ENCODE assay signal across 1 cellular context in genomic region chr12:66169221-66170170, GRCh38.
A peak's percentile ranks its signal among the peaks of the same experiment; 100 is the strongest.
TF ChIP-seq lines count a peak whose summit lies in the region.

TMBIM4 (minus strand) TSS chr12:66169996; CDS start chr12:66169951, 45 bp downstream.

TF ChIP-seq in GM23338, 12 proteins besides CTCF, POLR2A, EP300 and RAD21 (continued from another document):
- TF ChIP-seq, protein P1, sequence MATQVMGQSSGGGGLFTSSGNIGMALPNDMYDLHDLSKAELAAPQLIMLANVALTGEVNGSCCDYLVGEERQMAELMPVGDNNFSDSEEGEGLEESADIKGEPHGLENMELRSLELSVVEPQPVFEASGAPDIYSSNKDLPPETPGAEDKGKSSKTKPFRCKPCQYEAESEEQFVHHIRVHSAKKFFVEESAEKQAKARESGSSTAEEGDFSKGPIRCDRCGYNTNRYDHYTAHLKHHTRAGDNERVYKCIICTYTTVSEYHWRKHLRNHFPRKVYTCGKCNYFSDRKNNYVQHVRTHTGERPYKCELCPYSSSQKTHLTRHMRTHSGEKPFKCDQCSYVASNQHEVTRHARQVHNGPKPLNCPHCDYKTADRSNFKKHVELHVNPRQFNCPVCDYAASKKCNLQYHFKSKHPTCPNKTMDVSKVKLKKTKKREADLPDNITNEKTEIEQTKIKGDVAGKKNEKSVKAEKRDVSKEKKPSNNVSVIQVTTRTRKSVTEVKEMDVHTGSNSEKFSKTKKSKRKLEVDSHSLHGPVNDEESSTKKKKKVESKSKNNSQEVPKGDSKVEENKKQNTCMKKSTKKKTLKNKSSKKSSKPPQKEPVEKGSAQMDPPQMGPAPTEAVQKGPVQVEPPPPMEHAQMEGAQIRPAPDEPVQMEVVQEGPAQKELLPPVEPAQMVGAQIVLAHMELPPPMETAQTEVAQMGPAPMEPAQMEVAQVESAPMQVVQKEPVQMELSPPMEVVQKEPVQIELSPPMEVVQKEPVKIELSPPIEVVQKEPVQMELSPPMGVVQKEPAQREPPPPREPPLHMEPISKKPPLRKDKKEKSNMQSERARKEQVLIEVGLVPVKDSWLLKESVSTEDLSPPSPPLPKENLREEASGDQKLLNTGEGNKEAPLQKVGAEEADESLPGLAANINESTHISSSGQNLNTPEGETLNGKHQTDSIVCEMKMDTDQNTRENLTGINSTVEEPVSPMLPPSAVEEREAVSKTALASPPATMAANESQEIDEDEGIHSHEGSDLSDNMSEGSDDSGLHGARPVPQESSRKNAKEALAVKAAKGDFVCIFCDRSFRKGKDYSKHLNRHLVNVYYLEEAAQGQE (IDR thresholded peaks at IDR 0.05; ENCODE audit: unreplicated experiment): peak; percentile 7
- TF ChIP-seq, protein P2, sequence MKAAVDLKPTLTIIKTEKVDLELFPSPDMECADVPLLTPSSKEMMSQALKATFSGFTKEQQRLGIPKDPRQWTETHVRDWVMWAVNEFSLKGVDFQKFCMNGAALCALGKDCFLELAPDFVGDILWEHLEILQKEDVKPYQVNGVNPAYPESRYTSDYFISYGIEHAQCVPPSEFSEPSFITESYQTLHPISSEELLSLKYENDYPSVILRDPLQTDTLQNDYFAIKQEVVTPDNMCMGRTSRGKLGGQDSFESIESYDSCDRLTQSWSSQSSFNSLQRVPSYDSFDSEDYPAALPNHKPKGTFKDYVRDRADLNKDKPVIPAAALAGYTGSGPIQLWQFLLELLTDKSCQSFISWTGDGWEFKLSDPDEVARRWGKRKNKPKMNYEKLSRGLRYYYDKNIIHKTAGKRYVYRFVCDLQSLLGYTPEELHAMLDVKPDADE (IDR thresholded peaks at IDR 0.05): 0 out of 2 replicates have a peak, but pooled peaks have one; percentile 23
- no peak for TF ChIP-seq JUNB (IDR thresholded peaks at IDR 0.05; ENCODE audit: unreplicated experiment)
- TF ChIP-seq, protein P3, sequence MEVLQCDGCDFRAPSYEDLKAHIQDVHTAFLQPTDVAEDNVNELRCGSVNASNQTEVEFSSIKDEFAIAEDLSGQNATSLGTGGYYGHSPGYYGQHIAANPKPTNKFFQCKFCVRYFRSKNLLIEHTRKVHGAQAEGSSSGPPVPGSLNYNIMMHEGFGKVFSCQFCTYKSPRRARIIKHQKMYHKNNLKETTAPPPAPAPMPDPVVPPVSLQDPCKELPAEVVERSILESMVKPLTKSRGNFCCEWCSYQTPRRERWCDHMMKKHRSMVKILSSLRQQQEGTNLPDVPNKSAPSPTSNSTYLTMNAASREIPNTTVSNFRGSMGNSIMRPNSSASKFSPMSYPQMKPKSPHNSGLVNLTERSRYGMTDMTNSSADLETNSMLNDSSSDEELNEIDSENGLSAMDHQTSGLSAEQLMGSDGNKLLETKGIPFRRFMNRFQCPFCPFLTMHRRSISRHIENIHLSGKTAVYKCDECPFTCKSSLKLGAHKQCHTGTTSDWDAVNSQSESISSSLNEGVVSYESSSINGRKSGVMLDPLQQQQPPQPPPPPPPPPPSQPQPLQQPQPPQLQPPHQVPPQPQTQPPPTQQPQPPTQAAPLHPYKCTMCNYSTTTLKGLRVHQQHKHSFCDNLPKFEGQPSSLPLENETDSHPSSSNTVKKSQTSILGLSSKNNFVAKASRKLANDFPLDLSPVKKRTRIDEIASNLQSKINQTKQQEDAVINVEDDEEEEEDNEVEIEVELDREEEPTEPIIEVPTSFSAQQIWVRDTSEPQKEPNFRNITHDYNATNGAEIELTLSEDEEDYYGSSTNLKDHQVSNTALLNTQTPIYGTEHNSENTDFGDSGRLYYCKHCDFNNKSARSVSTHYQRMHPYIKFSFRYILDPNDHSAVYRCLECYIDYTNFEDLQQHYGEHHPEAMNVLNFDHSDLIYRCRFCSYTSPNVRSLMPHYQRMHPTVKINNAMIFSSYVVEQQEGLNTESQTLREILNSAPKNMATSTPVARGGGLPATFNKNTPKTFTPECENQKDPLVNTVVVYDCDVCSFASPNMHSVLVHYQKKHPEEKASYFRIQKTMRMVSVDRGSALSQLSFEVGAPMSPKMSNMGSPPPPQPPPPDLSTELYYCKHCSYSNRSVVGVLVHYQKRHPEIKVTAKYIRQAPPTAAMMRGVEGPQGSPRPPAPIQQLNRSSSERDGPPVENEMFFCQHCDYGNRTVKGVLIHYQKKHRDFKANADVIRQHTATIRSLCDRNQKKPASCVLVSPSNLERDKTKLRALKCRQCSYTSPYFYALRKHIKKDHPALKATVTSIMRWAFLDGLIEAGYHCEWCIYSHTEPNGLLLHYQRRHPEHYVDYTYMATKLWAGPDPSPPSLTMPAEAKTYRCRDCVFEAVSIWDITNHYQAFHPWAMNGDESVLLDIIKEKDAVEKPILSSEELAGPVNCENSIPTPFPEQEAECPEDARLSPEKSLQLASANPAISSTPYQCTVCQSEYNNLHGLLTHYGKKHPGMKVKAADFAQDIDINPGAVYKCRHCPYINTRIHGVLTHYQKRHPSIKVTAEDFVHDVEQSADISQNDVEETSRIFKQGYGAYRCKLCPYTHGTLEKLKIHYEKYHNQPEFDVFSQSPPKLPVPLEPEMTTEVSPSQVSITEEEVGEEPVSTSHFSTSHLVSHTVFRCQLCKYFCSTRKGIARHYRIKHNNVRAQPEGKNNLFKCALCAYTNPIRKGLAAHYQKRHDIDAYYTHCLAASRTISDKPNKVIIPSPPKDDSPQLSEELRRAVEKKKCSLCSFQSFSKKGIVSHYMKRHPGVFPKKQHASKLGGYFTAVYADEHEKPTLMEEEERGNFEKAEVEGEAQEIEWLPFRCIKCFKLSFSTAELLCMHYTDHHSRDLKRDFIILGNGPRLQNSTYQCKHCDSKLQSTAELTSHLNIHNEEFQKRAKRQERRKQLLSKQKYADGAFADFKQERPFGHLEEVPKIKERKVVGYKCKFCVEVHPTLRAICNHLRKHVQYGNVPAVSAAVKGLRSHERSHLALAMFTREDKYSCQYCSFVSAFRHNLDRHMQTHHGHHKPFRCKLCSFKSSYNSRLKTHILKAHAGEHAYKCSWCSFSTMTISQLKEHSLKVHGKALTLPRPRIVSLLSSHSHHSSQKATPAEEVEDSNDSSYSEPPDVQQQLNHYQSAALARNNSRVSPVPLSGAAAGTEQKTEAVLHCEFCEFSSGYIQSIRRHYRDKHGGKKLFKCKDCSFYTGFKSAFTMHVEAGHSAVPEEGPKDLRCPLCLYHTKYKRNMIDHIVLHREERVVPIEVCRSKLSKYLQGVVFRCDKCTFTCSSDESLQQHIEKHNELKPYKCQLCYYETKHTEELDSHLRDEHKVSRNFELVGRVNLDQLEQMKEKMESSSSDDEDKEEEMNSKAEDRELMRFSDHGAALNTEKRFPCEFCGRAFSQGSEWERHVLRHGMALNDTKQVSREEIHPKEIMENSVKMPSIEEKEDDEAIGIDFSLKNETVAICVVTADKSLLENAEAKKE (CRISPR knock-in tag; IDR thresholded peaks at IDR 0.05): peak; percentile 18; the same call in 1 of the 2 replicates
- peak; percentile 75 for TF ChIP-seq POLR2AphosphoS5 (IDR thresholded peaks at IDR 0.05; ENCODE audit: low read depth)
- TF ChIP-seq CREB1 (CRISPR knock-in tag; IDR thresholded peaks at IDR 0.05; ENCODE audit: low read depth): peak; percentile 65; the same call in 1 of the 2 replicates
